In the genomic region with DNA sequence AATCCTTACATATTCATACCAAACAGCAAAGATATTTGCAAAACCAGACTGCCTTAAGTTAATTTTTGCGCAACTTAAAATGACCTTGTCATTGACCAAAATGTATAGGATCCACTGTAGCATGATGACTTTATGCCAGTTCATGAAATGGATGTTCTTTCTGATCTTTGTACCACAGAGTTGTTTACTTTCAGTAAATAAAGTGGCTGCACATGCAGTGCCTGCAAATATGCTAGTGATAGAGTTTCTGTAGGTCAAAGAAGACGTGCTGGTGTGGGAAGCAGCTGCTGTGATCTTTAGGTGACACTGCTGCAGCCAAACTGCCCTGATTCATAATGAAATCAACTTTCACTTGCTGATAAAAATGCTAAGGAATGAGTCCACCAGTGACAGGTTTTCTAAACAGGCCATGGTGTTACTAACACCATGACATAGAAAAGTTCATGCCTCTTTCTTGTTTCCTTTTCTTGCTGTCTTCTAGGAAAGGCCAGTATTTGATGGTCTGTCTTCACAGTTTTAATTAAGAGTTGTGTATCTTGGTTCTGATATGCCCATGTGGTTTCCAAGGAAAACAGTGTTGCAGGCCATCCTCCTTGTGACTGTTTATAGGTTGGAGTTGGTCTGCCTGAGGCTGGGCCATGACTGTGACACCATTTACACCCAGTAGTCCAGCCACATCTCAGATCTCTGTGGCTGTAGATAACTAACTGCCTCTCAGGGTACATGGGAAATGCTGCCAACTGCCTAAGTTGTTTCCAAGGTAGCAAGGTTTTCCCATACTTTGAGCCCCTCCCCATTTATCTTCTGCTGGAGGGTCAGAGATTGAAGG, we compare ENCODE assay signal across 1 cellular context.
TF ChIP-seq lines count a peak whose summit lies in the region.

No MANE protein-coding gene starts in this region.

TF ChIP-seq in HepG2, 621 proteins besides CTCF, POLR2A, EP300 and RAD21 (continued from another document and continues in another):
- peak; percentile 73; the same call in 1 of the 2 replicates for TF ChIP-seq IKZF5 (CRISPR knock-in tag; IDR thresholded peaks at IDR 0.05)
- TF ChIP-seq MLXIP (CRISPR knock-in tag; IDR thresholded peaks at IDR 0.05; ENCODE audit: borderline replicate concordance): no peak
- TF ChIP-seq THRA (CRISPR knock-in tag; IDR thresholded peaks at IDR 0.05; ENCODE audit: borderline replicate concordance): 0 out of 2 replicates have a peak, but pooled peaks have one; percentile 44
- TF ChIP-seq ARNTL (CRISPR knock-in tag; IDR thresholded peaks at IDR 0.05): peak; percentile 65; the same call in 1 of the 2 replicates
- 0 out of 2 replicates have a peak, but pooled peaks have one; percentile 18 for TF ChIP-seq ELF1 (CRISPR knock-in tag; IDR thresholded peaks at IDR 0.05)
- TF ChIP-seq KAT8 (CRISPR knock-in tag; IDR thresholded peaks at IDR 0.05): peak; percentile 81
- TF ChIP-seq PPARG (CRISPR knock-in tag; conservative IDR thresholded peaks at IDR 0.05): peak; percentile 82
- no peak for TF ChIP-seq ZNF318 (CRISPR knock-in tag; IDR thresholded peaks at IDR 0.05)
- TF ChIP-seq CREM (IDR thresholded peaks at IDR 0.05): peak; percentile 35; the same call in 1 of the 2 replicates
- TF ChIP-seq CREM (CRISPR knock-in tag; IDR thresholded peaks at IDR 0.05): no peak
- no peak for TF ChIP-seq FLYWCH1 (CRISPR knock-in tag; IDR thresholded peaks at IDR 0.05)
- peak in 1 of 2 experiments; percentile 44; a peak in 2 of 4 replicates for TF ChIP-seq NR2F1 (CRISPR knock-in tag; IDR thresholded peaks at IDR 0.05)
- peak; percentile 12; the same call in 1 of the 2 replicates for TF ChIP-seq SMC3 (IDR thresholded peaks at IDR 0.05; ENCODE audit: low read length)
- TF ChIP-seq CEBPB (IDR thresholded peaks at IDR 0.05; ENCODE audit: borderline replicate concordance, low read depth, low read length): peak; percentile 87
- TF ChIP-seq ZNF709 (CRISPR knock-in tag; IDR thresholded peaks at IDR 0.05): no peak
- TF ChIP-seq EHMT2 (IDR thresholded peaks at IDR 0.05; ENCODE audit: borderline replicate concordance, low read depth, low read length): peak; percentile 70; the same call in 1 of the 2 replicates
- peak; percentile 47; the same call in 1 of the 2 replicates for TF ChIP-seq RARA (CRISPR knock-in tag; IDR thresholded peaks at IDR 0.05)
- peak; percentile 68 for TF ChIP-seq ASH2L (IDR thresholded peaks at IDR 0.05; ENCODE audit: insufficient read length, low read depth, low read length)
- TF ChIP-seq, protein P1, sequence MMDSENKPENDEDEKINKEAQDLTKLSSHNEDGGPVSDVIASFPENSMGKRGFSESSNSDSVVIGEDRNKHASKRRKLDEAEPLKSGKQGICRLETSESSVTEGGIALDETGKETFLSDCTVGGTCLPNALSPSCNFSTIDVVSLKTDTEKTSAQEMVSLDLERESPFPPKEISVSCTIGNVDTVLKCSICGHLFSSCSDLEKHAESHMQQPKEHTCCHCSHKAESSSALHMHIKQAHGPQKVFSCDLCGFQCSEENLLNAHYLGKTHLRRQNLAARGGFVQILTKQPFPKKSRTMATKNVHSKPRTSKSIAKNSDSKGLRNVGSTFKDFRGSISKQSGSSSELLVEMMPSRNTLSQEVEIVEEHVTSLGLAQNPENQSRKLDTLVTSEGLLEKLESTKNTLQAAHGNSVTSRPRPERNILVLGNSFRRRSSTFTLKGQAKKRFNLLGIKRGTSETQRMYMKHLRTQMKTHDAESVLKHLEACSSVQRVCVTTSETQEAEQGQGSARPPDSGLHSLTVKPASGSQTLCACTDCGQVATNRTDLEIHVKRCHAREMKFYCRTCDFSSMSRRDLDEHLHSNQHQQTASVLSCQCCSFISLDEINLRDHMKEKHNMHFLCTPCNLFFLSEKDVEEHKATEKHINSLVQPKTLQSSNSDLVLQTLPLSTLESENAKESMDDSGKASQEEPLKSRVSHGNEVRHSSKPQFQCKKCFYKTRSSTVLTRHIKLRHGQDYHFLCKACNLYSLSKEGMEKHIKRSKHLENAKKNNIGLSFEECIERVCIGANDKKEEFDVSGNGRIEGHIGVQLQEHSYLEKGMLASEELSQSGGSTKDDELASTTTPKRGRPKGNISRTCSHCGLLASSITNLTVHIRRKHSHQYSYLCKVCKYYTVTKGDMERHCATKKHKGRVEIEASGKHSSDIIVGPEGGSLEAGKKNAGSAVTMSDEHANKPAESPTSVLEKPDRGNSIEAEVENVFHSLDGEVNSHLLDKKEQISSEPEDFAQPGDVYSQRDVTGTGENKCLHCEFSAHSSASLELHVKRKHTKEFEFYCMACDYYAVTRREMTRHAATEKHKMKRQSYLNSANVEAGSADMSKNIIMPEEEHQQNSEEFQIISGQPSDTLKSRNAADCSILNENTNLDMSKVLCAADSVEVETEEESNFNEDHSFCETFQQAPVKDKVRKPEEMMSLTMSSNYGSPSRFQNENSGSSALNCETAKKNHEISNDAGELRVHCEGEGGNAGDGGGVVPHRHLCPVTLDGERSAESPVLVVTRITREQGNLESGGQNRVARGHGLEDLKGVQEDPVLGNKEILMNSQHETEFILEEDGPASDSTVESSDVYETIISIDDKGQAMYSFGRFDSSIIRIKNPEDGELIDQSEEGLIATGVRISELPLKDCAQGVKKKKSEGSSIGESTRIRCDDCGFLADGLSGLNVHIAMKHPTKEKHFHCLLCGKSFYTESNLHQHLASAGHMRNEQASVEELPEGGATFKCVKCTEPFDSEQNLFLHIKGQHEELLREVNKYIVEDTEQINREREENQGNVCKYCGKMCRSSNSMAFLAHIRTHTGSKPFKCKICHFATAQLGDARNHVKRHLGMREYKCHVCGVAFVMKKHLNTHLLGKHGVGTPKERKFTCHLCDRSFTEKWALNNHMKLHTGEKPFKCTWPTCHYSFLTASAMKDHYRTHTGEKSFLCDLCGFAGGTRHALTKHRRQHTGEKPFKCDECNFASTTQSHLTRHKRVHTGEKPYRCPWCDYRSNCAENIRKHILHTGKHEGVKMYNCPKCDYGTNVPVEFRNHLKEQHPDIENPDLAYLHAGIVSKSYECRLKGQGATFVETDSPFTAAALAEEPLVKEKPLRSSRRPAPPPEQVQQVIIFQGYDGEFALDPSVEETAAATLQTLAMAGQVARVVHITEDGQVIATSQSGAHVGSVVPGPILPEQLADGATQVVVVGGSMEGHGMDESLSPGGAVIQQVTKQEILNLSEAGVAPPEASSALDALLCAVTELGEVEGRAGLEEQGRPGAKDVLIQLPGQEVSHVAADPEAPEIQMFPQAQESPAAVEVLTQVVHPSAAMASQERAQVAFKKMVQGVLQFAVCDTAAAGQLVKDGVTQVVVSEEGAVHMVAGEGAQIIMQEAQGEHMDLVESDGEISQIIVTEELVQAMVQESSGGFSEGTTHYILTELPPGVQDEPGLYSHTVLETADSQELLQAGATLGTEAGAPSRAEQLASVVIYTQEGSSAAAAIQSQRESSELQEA (CRISPR knock-in tag; IDR thresholded peaks at IDR 0.05; ENCODE audit: not compliant biosample characterization): no peak
- TF ChIP-seq SIX1 (CRISPR knock-in tag; IDR thresholded peaks at IDR 0.05; ENCODE audit: borderline replicate concordance): peak; percentile 37; the same call in 1 of the 2 replicates
- TF ChIP-seq, protein P2, sequence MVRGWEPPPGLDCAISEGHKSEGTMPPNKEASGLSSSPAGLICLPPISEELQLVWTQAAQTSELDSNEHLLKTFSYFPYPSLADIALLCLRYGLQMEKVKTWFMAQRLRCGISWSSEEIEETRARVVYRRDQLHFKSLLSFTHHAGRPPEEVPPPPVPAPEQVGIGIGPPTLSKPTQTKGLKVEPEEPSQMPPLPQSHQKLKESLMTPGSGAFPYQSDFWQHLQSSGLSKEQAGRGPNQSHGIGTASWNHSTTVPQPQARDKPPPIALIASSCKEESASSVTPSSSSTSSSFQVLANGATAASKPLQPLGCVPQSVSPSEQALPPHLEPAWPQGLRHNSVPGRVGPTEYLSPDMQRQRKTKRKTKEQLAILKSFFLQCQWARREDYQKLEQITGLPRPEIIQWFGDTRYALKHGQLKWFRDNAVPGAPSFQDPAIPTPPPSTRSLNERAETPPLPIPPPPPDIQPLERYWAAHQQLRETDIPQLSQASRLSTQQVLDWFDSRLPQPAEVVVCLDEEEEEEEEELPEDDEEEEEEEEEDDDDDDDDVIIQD (CRISPR knock-in tag; IDR thresholded peaks at IDR 0.05; ENCODE audit: low read depth): peak; percentile 69; the same call in 1 of the 2 replicates
- peak; percentile 86 for TF ChIP-seq BHLHE40 (IDR thresholded peaks at IDR 0.05; ENCODE audit: low read length)
